In the genomic region with DNA sequence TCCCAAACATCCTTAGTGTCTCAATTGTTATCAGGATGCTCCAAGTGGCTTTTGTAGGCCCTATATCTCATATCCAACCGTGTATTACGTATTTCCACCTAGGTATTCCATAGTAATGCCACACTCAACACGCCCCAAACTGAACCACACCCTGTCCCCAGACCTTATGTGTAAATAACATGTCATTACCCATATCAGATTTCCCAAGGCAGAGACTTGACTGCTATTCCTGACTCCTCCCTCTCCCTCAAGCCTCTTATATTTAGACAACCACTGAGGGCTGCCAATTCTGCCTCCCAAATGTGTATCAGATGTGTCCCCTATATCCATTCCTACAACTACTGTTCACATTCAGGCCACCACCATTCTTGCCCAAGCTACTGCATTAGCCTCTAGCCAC, we compare ENCODE assay signal across 25 cellular contexts.
"Had no signal": no experiment of that assay in that cellular context is flagged by ENCODE, and none has a peak within 500 bp of the region (broad histone marks: within the 10 kb centered on the region; RNA-seq: fewer than 3 reads in every experiment).

No MANE protein-coding gene starts in this region.

- DNase-seq: activated CD4-positive, alpha-beta memory T cell treated with anti-CD3 and anti-CD28 coated beads, Interleukin-2, amount 10 ng/mL, durations not matched to agents 7 days and 5 days; activated CD4-positive, alpha-beta T cell treated with anti-CD3 and anti-CD28 coated beads, Interleukin-2, amount 50 U/mL, for 1 hour; activated CD4-positive, CD25-positive, alpha-beta regulatory T cell; activated gamma-delta T cell; activated naive CD4-positive, alpha-beta T cell treated with anti-CD3 and anti-CD28 coated beads, Interleukin-2, amount 10 ng/mL, durations not matched to agents 7 days and 5 days; activated naive CD8-positive, alpha-beta T cell treated with anti-CD3 and anti-CD28 coated beads, Interleukin-2, amount 10 ng/mL, durations not matched to agents 7 days and 5 days; activated T-cell treated with anti-CD3 and anti-CD28 coated beads for 4 hours; activated T-cell treated with anti-CD3 and anti-CD28 coated beads, Interleukin-2, amount 50 U/mL, for 48 hours; adrenal gland; anterior cingulate cortex; caudate nucleus; IMR-90; Kasumi-1; KBM-7; NCI-H1105 treated with DMSO at 0.1 percent for 48 hours; NCI-H2081; NCI-H446; Peyer's patch; Right ventricle myocardium superior; SJCRH30; SK-N-SH; T-helper 1 cell had no signal

- H3K27ac ChIP-seq: adrenal gland, Peyer's patch, RWPE1, SJCRH30, VCaP had no signal

- H3K4me1 Mint-ChIP-seq: activated CD4-positive, alpha-beta memory T cell treated with anti-CD3 and anti-CD28 coated beads, Interleukin-2, amount 10 ng/mL, durations not matched to agents 7 days and 5 days; activated naive CD4-positive, alpha-beta T cell treated with anti-CD3 and anti-CD28 coated beads, Interleukin-2, amount 10 ng/mL, durations not matched to agents 7 days and 5 days; activated naive CD8-positive, alpha-beta T cell treated with anti-CD3 and anti-CD28 coated beads, Interleukin-2, amount 10 ng/mL, durations not matched to agents 7 days and 5 days; activated T-helper 17 cell treated with anti-CD3 and anti-CD28 coated beads, Interleukin-2, amount 50 U/mL, for 72 hours had no signal

- H3K9me3 Mint-ChIP-seq: activated CD4-positive, alpha-beta memory T cell treated with anti-CD3 and anti-CD28 coated beads, Interleukin-2, amount 10 ng/mL, durations not matched to agents 7 days and 5 days; activated naive CD4-positive, alpha-beta T cell treated with anti-CD3 and anti-CD28 coated beads, Interleukin-2, amount 10 ng/mL, durations not matched to agents 7 days and 5 days; activated naive CD8-positive, alpha-beta T cell treated with anti-CD3 and anti-CD28 coated beads, Interleukin-2, amount 10 ng/mL, durations not matched to agents 7 days and 5 days; activated T-helper 17 cell treated with anti-CD3 and anti-CD28 coated beads, Interleukin-2, amount 50 U/mL, for 72 hours had no signal

- H3K9me3 ChIP-seq: adrenal gland, SJCRH30, SK-N-SH had no signal

- H3K27me3 ChIP-seq: adrenal gland, Peyer's patch, SJCRH30 had no signal

- H3K4me2 ChIP-seq: SK-N-SH had no signal

- ATAC-seq: activated T-helper 17 cell treated with anti-CD3 and anti-CD28 coated beads, Interleukin-2, amount 50 U/mL, for 72 hours had no signal

- H3K9ac ChIP-seq: SK-N-SH had no signal

- H3K4me3 Mint-ChIP-seq: activated CD4-positive, alpha-beta memory T cell treated with anti-CD3 and anti-CD28 coated beads, Interleukin-2, amount 10 ng/mL, durations not matched to agents 7 days and 5 days; activated naive CD4-positive, alpha-beta T cell treated with anti-CD3 and anti-CD28 coated beads, Interleukin-2, amount 10 ng/mL, durations not matched to agents 7 days and 5 days; activated naive CD8-positive, alpha-beta T cell treated with anti-CD3 and anti-CD28 coated beads, Interleukin-2, amount 10 ng/mL, durations not matched to agents 7 days and 5 days; activated T-helper 17 cell treated with anti-CD3 and anti-CD28 coated beads, Interleukin-2, amount 50 U/mL, for 72 hours had no signal

- H3K27me3 Mint-ChIP-seq: activated CD4-positive, alpha-beta memory T cell treated with anti-CD3 and anti-CD28 coated beads, Interleukin-2, amount 10 ng/mL, durations not matched to agents 7 days and 5 days; activated naive CD4-positive, alpha-beta T cell treated with anti-CD3 and anti-CD28 coated beads, Interleukin-2, amount 10 ng/mL, durations not matched to agents 7 days and 5 days had no signal

- H3K36me3 Mint-ChIP-seq: activated naive CD4-positive, alpha-beta T cell treated with anti-CD3 and anti-CD28 coated beads, Interleukin-2, amount 10 ng/mL, durations not matched to agents 7 days and 5 days; activated naive CD8-positive, alpha-beta T cell treated with anti-CD3 and anti-CD28 coated beads, Interleukin-2, amount 10 ng/mL, durations not matched to agents 7 days and 5 days had no signal

- H3K36me3 ChIP-seq: adrenal gland, Peyer's patch, SJCRH30 had no signal

- H3K4me3 ChIP-seq: adrenal gland, Peyer's patch, SJCRH30 had no signal

- H3K4me1 ChIP-seq: adrenal gland, Peyer's patch had no signal

- H3K27ac Mint-ChIP-seq: activated CD4-positive, alpha-beta memory T cell treated with anti-CD3 and anti-CD28 coated beads, Interleukin-2, amount 10 ng/mL, durations not matched to agents 7 days and 5 days; activated naive CD4-positive, alpha-beta T cell treated with anti-CD3 and anti-CD28 coated beads, Interleukin-2, amount 10 ng/mL, durations not matched to agents 7 days and 5 days; activated naive CD8-positive, alpha-beta T cell treated with anti-CD3 and anti-CD28 coated beads, Interleukin-2, amount 10 ng/mL, durations not matched to agents 7 days and 5 days; activated T-helper 17 cell treated with anti-CD3 and anti-CD28 coated beads, Interleukin-2, amount 50 U/mL, for 72 hours had no signal
